In genomic region chr19:56314584-56315075, GRCh38 we compare ENCODE assay signal across 8 cellular contexts. TPM values are rescaled to one million over a fixed set of nuclear protein-coding genes. Genes with fewer than 3 reads are reported as not detected.
DNase-seq lines count a peak whose midpoint lies in the region; ATAC-seq, FAIRE-seq and TF ChIP-seq lines count a peak whose summit lies in the region.

ZSCAN5A (minus strand) TSS chr19:56314839; CDS start chr19:56225046, 89,793 bp downstream.

- DNase-seq in DMS114 treated with DMSO at 0.1 percent for 48 hours (lab: John Stamatoyannopoulos, UW; ENCODE audit: unreplicated experiment): peak; percentile 98
- peak; percentile 91 for DNase-seq in IMR-90
- peak; percentile 94 for DNase-seq in OCI-LY7 (ENCODE audit: low spot score)
- peak; percentile 98 for DNase-seq in activated T-cell treated with anti-CD3 and anti-CD28 coated beads for 1 hour (ENCODE audit: low read depth)
- peak; percentile 98 for DNase-seq in endothelial cell of umbilical vein (ENCODE audit: low read depth, low spot score)
- DNase-seq in midbrain (lab: John Stamatoyannopoulos, UW): peak; percentile 97
- peak; percentile 92 to 93 for DNase-seq in stimulated activated CD8-positive, alpha-beta memory T cell treated with anti-CD3 and anti-CD28 coated beads, Interleukin-15, amount 100 ng/mL, for 48 hours (ENCODE audit: low read depth in 2 of 2)

- H3K23ac ChIP-seq in IMR-90 (ENCODE audit: low read depth, low read length): peak within 1 kb of the TSS; percentile 100

- CTCF ChIA-PET in IMR-90 (lab: Yijun Ruan, JAX) (interaction anchor here (0.5 to 1.7 kb wide), 3 partner anchors 19 to 173 kb away, joined by 3 to 6 read pairs (median 3); no protein-coding TSS in a partner anchor), OCI-LY7 (lab: Charles Lee; ENCODE audit: unreplicated experiment) (interaction anchor here (0.6 to 1.0 kb wide), 2 partner anchors 18 to 456 kb away, joined by 3 to 8 read pairs; no protein-coding TSS in a partner anchor), endothelial cell of umbilical vein (lab: Charles Lee) (interaction anchor here (0.6 to 3.5 kb wide), 10 partner anchors 9 to 249 kb away, joined by 3 to 54 read pairs (median 5); no protein-coding TSS in a partner anchor)

- FAIRE-seq in endothelial cell of umbilical vein (lab: Jason Lieb, UNC): no peak

- H3K4me2 ChIP-seq in IMR-90 (ENCODE audit: low read depth, low read length): peak within 1 kb of the TSS; percentile 96
- peak within 1 kb of the TSS; percentile 86 for H3K4me2 ChIP-seq in OCI-LY7 (ENCODE audit: low read length)
- H3K4me2 ChIP-seq in endothelial cell of umbilical vein (ENCODE audit: insufficient read depth, low read length): peak within 1 kb of the TSS; percentile 91

- H3K4me3 ChIP-seq in IMR-90 (ENCODE audit: insufficient read depth, low read depth, low read length) (peak within 1 kb of the TSS; percentile 55), OCI-LY7 (ENCODE audit: low read depth, low read length, poor library complexity, severe bottlenecking) (peak within 1 kb of the TSS; percentile 75), endothelial cell of umbilical vein (replicated peaks in 1 of 3; ENCODE audit: insufficient read depth in 1 of 3, low read depth in 1 of 3, low read length in 3 of 3) (peak within 1 kb of the TSS; percentile 66 to 89 (median 76))

- H4K8ac ChIP-seq in IMR-90 (ENCODE audit: low read depth in 2 of 2, low read length in 2 of 2): peak within 1 kb of the TSS; percentile 85 to 100

- H3K9me3 ChIP-seq in IMR-90 (ENCODE audit: control insufficient read depth, insufficient read depth, low read length) (no peaks in the 10 kb centered on the region), OCI-LY7 (ENCODE audit: low read length) (no peaks in the 10 kb centered on the region), endothelial cell of umbilical vein (replicated peaks; ENCODE audit: control insufficient read depth, insufficient read depth, low read length) (no peaks in the 10 kb centered on the region)

- no peak for TF ChIP-seq RAD21 in IMR-90 (IDR thresholded peaks at IDR 0.05; ENCODE audit: low read length)

- no peaks in the 10 kb centered on the region for H3K4me1 ChIP-seq in IMR-90 (ENCODE audit: control insufficient read depth, insufficient read depth, low read length)
- peaks cover 15% of the 10 kb centered on the region for H3K4me1 ChIP-seq in OCI-LY7 (ENCODE audit: insufficient read depth, low read length, poor library complexity, severe bottlenecking)
- H3K4me1 ChIP-seq in endothelial cell of umbilical vein (ENCODE audit: control insufficient read depth, extremely low read depth, insufficient read depth, low read length): peaks cover 12% of the 10 kb centered on the region

- peak within 1 kb of the TSS; percentile 100 for H3K4ac ChIP-seq in IMR-90 (ENCODE audit: low read depth, low read length)

- peak within 1 kb of the TSS; percentile 96 for H2BK20ac ChIP-seq in IMR-90 (ENCODE audit: low read depth, low read length)

- in situ Hi-C loops in IMR-90 (cut with MboI; ENCODE audit: low sequenced_read_pairs): no loop called here

- TF ChIP-seq CTCF in IMR-90 (conservative IDR thresholded peaks at IDR 0.05; ENCODE audit: low read depth, low read length) (no peak), OCI-LY7 (conservative IDR thresholded peaks at IDR 0.05; ENCODE audit: low read length) (no peak), endothelial cell of umbilical vein (IDR thresholded peaks at IDR 0.05; ENCODE audit: extremely low read depth in 1 of 2, insufficient read depth in 1 of 2, low read depth in 1 of 2, low read length in 2 of 2) (no peak)

- H2AK9ac ChIP-seq in IMR-90 (replicated peaks; ENCODE audit: low read depth, low read length, poor library complexity): peak within 1 kb of the TSS; percentile 98

- H3K18ac ChIP-seq in IMR-90 (ENCODE audit: low read depth, low read length): peak within 1 kb of the TSS; percentile 87

- H3K9me1 ChIP-seq in IMR-90 (ENCODE audit: insufficient read depth, low read length) (peaks cover 10% of the 10 kb centered on the region; the same call in 1 of the 2 replicates), endothelial cell of umbilical vein (replicated peaks; ENCODE audit: control insufficient read depth, extremely low read depth, insufficient read depth, low read length) (no peaks in the 10 kb centered on the region)

- peak within 1 kb of the TSS; percentile 87 for H3K27ac ChIP-seq in IMR-90 (ENCODE audit: insufficient read depth, low read length)
- peak within 1 kb of the TSS; percentile 78 for H3K27ac ChIP-seq in OCI-LY7 (ENCODE audit: low read depth, low read length, poor library complexity, severe bottlenecking)
- H3K27ac ChIP-seq in endothelial cell of umbilical vein (ENCODE audit: insufficient read depth, low read depth, low read length): peak within 1 kb of the TSS; percentile 98

- peak within 1 kb of the TSS; percentile 90 for H3K9ac ChIP-seq in IMR-90 (ENCODE audit: low read depth, low read length)
- peak within 1 kb of the TSS; percentile 99 for H3K9ac ChIP-seq in endothelial cell of umbilical vein (replicated peaks; ENCODE audit: extremely low read depth, insufficient read depth, low read length)

- H2AK5ac ChIP-seq in IMR-90 (ENCODE audit: low read depth, low read length): peak within 1 kb of the TSS; percentile 93

- peak within 1 kb of the TSS; percentile 100 for H3K14ac ChIP-seq in IMR-90 (replicated peaks; ENCODE audit: low read depth, low read length)

- H3K27me3 ChIP-seq in IMR-90 (ENCODE audit: control insufficient read depth, insufficient read depth, low read length) (no peaks in the 10 kb centered on the region), endothelial cell of umbilical vein (ENCODE audit: control insufficient read depth in 2 of 2, insufficient read depth in 2 of 2, low read length in 2 of 2) (no peaks in the 10 kb centered on the region)

- dilution Hi-C loops in IMR-90 (cut with HindIII; ENCODE audit: low sequenced_read_pairs, unreplicated experiment): no loop called here
- dilution Hi-C loops in endothelial cell of umbilical vein (cut with MboI; ENCODE audit: extremely low pct_ligation_motif_present, low sequenced_read_pairs): no loop called here

- H3K9me2 ChIP-seq in OCI-LY7 (ENCODE audit: insufficient read depth, low read length): no peaks in the 10 kb centered on the region

- POLR2A ChIA-PET in IMR-90 (lab: Charles Lee; ENCODE audit: unreplicated experiment) (interaction anchor here (0.6 kb wide), 1 partner anchor 175 kb away, joined by 4 read pairs; no protein-coding TSS in a partner anchor), OCI-LY7 (lab: Charles Lee) (interaction anchor here (0.6 to 1.0 kb wide), 3 partner anchors 19 to 690 kb away, joined by 4 to 9 read pairs (median 5); partner anchors contain the start of gene ZNF784), endothelial cell of umbilical vein (lab: Charles Lee) (interaction anchor here (0.5 to 0.6 kb wide), 3 partner anchors 15 to 690 kb away, joined by 4 to 10 read pairs (median 6); partner anchors contain the start of gene ZNF784)

- H3K36me3 ChIP-seq in IMR-90 (ENCODE audit: control insufficient read depth, insufficient read depth, low read length) (no peaks in the 10 kb centered on the region), OCI-LY7 (ENCODE audit: insufficient read depth, low read length) (peaks cover 16% of the 10 kb centered on the region), endothelial cell of umbilical vein (ENCODE audit: control insufficient read depth in 2 of 2, extremely low read depth in 1 of 2, insufficient read depth in 2 of 2, low read length in 2 of 2) (no peaks in the 10 kb centered on the region)

- H3K79me1 ChIP-seq in IMR-90 (ENCODE audit: low read depth in 1 of 2, low read length in 2 of 2): peaks cover 0 to 17% of the 10 kb centered on the region in 2 experiments; a peak in 3 of 4 replicates

- H4K20me1 ChIP-seq in IMR-90 (ENCODE audit: insufficient read depth, low read length) (no peaks in the 10 kb centered on the region), OCI-LY7 (ENCODE audit: insufficient read depth, low read length) (no peaks in the 10 kb centered on the region), endothelial cell of umbilical vein (replicated peaks; ENCODE audit: control insufficient read depth, extremely low read depth, insufficient read depth, low read length) (no peaks in the 10 kb centered on the region)

- peak within 1 kb of the TSS; percentile 93 for H2BK5ac ChIP-seq in IMR-90 (ENCODE audit: low read depth, low read length, poor library complexity, severe bottlenecking)

- no TSS peak for BruUV-seq in IMR-90 (replicated peaks; lab: Mats Ljungman, UMichigan)
- BruUV-seq in OCI-LY7 (replicated peaks; lab: Mats Ljungman, UMichigan): no TSS peak
- BruUV-seq in endothelial cell of umbilical vein (replicated peaks; lab: Mats Ljungman, UMichigan): no TSS peak

- ATAC-seq in GM21529 (IDR thresholded peaks at IDR 0.05; ENCODE audit: unreplicated experiment) (peak; percentile 74), IMR-90 (ENCODE audit: low read depth) (peak; percentile 88)

- H2AFZ ChIP-seq in IMR-90 (replicated peaks; ENCODE audit: low read length, poor library complexity) (peak within 1 kb of the TSS; percentile 100), OCI-LY7 (ENCODE audit: low read length) (peak within 1 kb of the TSS; percentile 83), endothelial cell of umbilical vein (ENCODE audit: low read depth, low read length) (peak within 1 kb of the TSS; percentile 97)

- TF ChIP-seq POLR2A in IMR-90 (IDR thresholded peaks at IDR 0.05; ENCODE audit: low read depth, low read length): peak; percentile 91
- peak; percentile 54 for TF ChIP-seq POLR2A in endothelial cell of umbilical vein (IDR thresholded peaks at IDR 0.05; ENCODE audit: low read depth, low read length)

- whole genome bisulfite sequencing in IMR-90 (ENCODE audit: extremely low coverage in 2 of 2, insufficient read length in 1 of 2), 2 experiments: 0% methylated on average over 24 of the region's 34 CpGs; no CpG with 5 or more reads in 1 of the 2 experiments

- H3K56ac ChIP-seq in IMR-90 (ENCODE audit: extremely low read depth, insufficient read depth, low read length): peak within 1 kb of the TSS; percentile 100

- H2BK15ac ChIP-seq in IMR-90 (ENCODE audit: low read depth, low read length): peak within 1 kb of the TSS; percentile 95

- peak within 1 kb of the TSS; percentile 99 for H4K91ac ChIP-seq in IMR-90 (ENCODE audit: insufficient read depth, low read depth, low read length)

- peak within 1 kb of the TSS; percentile 92 for H4K5ac ChIP-seq in IMR-90 (ENCODE audit: low read depth, low read length)

- peak within 1 kb of the TSS; percentile 99 for H2BK120ac ChIP-seq in IMR-90 (ENCODE audit: low read depth, low read length)

- H3K79me2 ChIP-seq in OCI-LY7 (ENCODE audit: insufficient read depth, low read depth, low read length) (no peaks in the 10 kb centered on the region), endothelial cell of umbilical vein (ENCODE audit: control insufficient read depth, insufficient read depth, low read length) (no peaks in the 10 kb centered on the region)

- intact Hi-C loops in IMR-90 (cut with micrococcal nuclease): loop anchor here (10.0 kb wide), 1 partner anchor 140 kb away; the partner anchor contains the start of gene GALP
- intact Hi-C loops in OCI-LY7 (cut with micrococcal nuclease; ENCODE audit: unreplicated experiment): loop anchor here (2.0 to 5.0 kb wide), 2 partner anchors 194 to 963 kb away; partner anchors contain the start of gene ZNF787
- intact Hi-C loops in endothelial cell of umbilical vein (cut with micrococcal nuclease): loop anchor here (1.0 to 2.0 kb wide), 8 partner anchors 42 to 247 kb away; partner anchors contain the start of genes EDDM13, ZFP28, ZNF582 and ZNF787

RNA-seq across cellular contexts. Expression of gene ZSCAN5A, which starts in this region (rescaled TPM):
- total RNA-seq in IMR-90 (2012; rRNA removed) (3.6 and 4.3 TPM in 2 replicates), OCI-LY7 (2022) (14.4 and 16.2 TPM in 2 replicates), endothelial cell of umbilical vein (12.0 and 12.2 TPM in 2 replicates)
- polyA plus RNA-seq in IMR-90 (2012; rRNA removed) (5.0 and 7.5 TPM in 2 replicates), endothelial cell of umbilical vein (5.1 and 9.9 TPM in 2 replicates)
- polyA plus RNA-seq in IMR-90 (2012; cell fraction: cytosol; rRNA removed): 2.5 and 4.1 TPM in 2 replicates
- polyA plus RNA-seq in IMR-90 (2012; cell fraction: nucleus; rRNA removed; ENCODE audit: low replicate concordance): 2.0 and 4.5 TPM in 2 replicates
- total RNA-seq in OCI-LY7 (2014; rRNA removed; shearing (Covaris generic)): 9.9 and 19.2 TPM in 2 replicates
- polyA plus RNA-seq in endothelial cell of umbilical vein (2011; cell fraction: cytosol; rRNA removed): 8.6 and 10.7 TPM in 2 replicates
- 9.1 and 10.9 TPM in 2 replicates for polyA plus RNA-seq in endothelial cell of umbilical vein (2011; cell fraction: nucleus; rRNA removed)
- polyA plus RNA-seq in endothelial cell of umbilical vein (2012): 9.8 and 10.8 TPM in 2 replicates
- polyA minus RNA-seq in endothelial cell of umbilical vein: 23.7 and 24.8 TPM in 2 replicates
- 19.2 TPM for polyA minus RNA-seq in endothelial cell of umbilical vein (2011; cell fraction: cytosol; rRNA and poly(A)+ RNA removed)
- 33.0 and 44.9 TPM in 2 replicates for polyA minus RNA-seq in endothelial cell of umbilical vein (2011; cell fraction: nucleus; rRNA and poly(A)+ RNA removed)

Comparison
In these comparisons a context has a peak if more than half of its experiments do, and no peak if none do; other contexts are left out.
1. Peak in every context shown above with its lines: DNase-seq, ATAC-seq, H3K4me3 ChIP-seq and H3K27ac ChIP-seq.